10 cellular contexts compared by ENCODE assay signal in the genomic region with DNA sequence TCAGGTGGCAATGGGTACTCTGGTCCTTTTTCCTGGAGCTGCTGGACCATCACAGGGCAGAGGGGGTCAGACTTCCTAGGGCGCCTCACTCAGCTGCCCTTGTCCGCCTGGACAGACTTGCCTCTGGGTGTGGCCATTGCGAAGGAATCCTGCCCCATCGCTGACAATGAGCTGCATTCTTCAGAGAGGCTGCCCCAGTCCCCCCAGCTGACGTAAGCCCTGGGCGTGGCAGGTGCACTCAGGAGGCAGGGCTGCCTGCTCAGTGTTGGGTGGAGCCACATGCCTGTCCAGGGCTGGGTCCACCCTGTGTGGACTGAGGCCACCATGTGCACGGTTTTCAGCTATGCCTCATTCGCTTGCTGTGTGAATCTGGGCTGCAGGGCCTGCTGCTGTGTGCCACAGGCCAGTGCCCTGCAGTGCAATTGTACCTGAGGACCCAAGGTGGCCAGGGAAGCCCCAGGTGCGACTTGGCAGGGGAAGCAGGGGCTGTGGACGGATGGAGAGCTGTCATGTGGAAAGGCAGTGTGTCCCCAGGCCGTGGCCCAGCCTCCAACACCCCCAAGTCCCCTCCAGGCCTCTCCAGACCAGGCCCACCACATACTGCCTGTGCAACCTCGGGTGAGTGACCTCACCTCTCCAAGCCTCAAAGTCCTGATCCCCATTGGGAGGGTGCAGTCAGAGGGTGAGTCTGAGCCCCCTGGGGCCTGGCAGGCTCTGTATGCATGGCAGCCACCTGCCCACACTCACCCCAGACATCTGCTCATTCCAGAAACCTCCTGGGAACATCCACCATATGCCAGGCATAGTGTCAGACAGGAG. TPM values are rescaled to one million over a fixed set of nuclear protein-coding genes. Genes with fewer than 3 reads are reported as not detected.
DNase-seq lines count a peak whose midpoint lies in the region; ATAC-seq and TF ChIP-seq lines count a peak whose summit lies in the region.
"Had no signal": no experiment of that assay in that cellular context is flagged by ENCODE, and none has a peak within 500 bp of the region (broad histone marks: within the 10 kb centered on the region; RNA-seq: fewer than 3 reads in every experiment).

No MANE protein-coding gene starts in this region.

- BruUV-seq in Caco-2 (replicated peaks; lab: Mats Ljungman, UMichigan), result TSS peak; percentile 71

- peak overlapping the region; percentile 24 for H3K4me3 ChIP-seq in Caco-2 (ENCODE audit: low read depth, low read length)
- no peak overlapping the region for H3K4me3 ChIP-seq in epithelial cell of esophagus (ENCODE audit: low read length)
- no peak overlapping the region for H3K4me3 ChIP-seq in mucosa of rectum (ENCODE audit: low read length in 2 of 2)
- H3K4me3 ChIP-seq: gastrocnemius medialis had no signal

- H3K36me3 ChIP-seq in Caco-2 (ENCODE audit: control insufficient read depth, insufficient read depth, low read length) (no peaks in the 10 kb centered on the region), mucosa of rectum (ENCODE audit: control insufficient read depth in 2 of 2, insufficient read depth in 2 of 2, low read length in 2 of 2) (no peaks in the 10 kb centered on the region)
- H3K36me3 ChIP-seq: gastrocnemius medialis had no signal

- H3K4me1 ChIP-seq in Caco-2 (peaks cover 49% of the 10 kb centered on the region), mucosa of rectum (ENCODE audit: control insufficient read depth in 2 of 2, insufficient read depth in 2 of 2, low read length in 2 of 2) (peaks cover 21 to 28% of the 10 kb centered on the region in 2 donors)

- H3K27ac Mint-ChIP-seq in Caco-2 (ENCODE audit: unreplicated experiment), result peak overlapping the region; percentile 99
- H3K27ac Mint-ChIP-seq in activated CD8-positive, alpha-beta memory T cell treated with anti-CD3 and anti-CD28 coated beads, Interleukin-2, amount 10 ng/mL, durations not matched to agents 7 days and 5 days, result no peak overlapping the region

- POLR2A ChIA-PET in Caco-2 (lab: Charles Lee), result interaction anchor here (0.5 to 2.9 kb wide), 9 partner anchors 8 to 253 kb away, joined by 3 to 23 read pairs (median 6); a partner anchor contains a TSS

- peak in 1 of 2 experiments; percentile 46 for TF ChIP-seq CTCF in Caco-2 (IDR thresholded peaks at IDR 0.05; ENCODE audit: insufficient read depth in 1 of 2, low read depth in 1 of 2, low read length in 1 of 2, severe bottlenecking in 1 of 2, unreplicated experiment in 1 of 2)
- no peak for TF ChIP-seq CTCF in epithelial cell of esophagus (IDR thresholded peaks at IDR 0.05; ENCODE audit: insufficient read depth, low read depth, low read length, missing control alignments)

- peak overlapping the region; percentile 69 for H3K4me3 Mint-ChIP-seq in Caco-2 (ENCODE audit: unreplicated experiment)
- H3K4me3 Mint-ChIP-seq in activated CD8-positive, alpha-beta memory T cell treated with anti-CD3 and anti-CD28 coated beads, Interleukin-2, amount 10 ng/mL, durations not matched to agents 7 days and 5 days, result no peak overlapping the region

- no peaks in the 10 kb centered on the region for H3K27me3 Mint-ChIP-seq in Caco-2 (ENCODE audit: insufficient read depth, unreplicated experiment)
- no peaks in the 10 kb centered on the region for H3K27me3 Mint-ChIP-seq in activated CD8-positive, alpha-beta memory T cell treated with anti-CD3 and anti-CD28 coated beads, Interleukin-2, amount 10 ng/mL, durations not matched to agents 7 days and 5 days

- H3K27me3 ChIP-seq in Caco-2 (replicated peaks; ENCODE audit: control insufficient read depth, insufficient read depth, low read length), result no peaks in the 10 kb centered on the region
- no peaks in the 10 kb centered on the region for H3K27me3 ChIP-seq in mucosa of rectum (ENCODE audit: control insufficient read depth in 2 of 2, insufficient read depth in 2 of 2, low read length in 2 of 2)
- H3K27me3 ChIP-seq: gastrocnemius medialis had no signal

- CTCF ChIA-PET in Caco-2 (lab: Charles Lee), result interaction anchor here (0.6 to 2.8 kb wide), 13 partner anchors 9 to 444 kb away, joined by 3 to 29 read pairs (median 4); a partner anchor contains a TSS
- CTCF ChIA-PET in activated CD8-positive, alpha-beta memory T cell treated with anti-CD3 and anti-CD28 coated beads, Interleukin-2, amount 10 ng/mL, durations not matched to agents 7 days and 5 days (lab: Charles Lee), result no interaction called here

- peaks cover 10% of the 10 kb centered on the region for H3K36me3 Mint-ChIP-seq in Caco-2 (ENCODE audit: insufficient read depth, unreplicated experiment)
- no peaks in the 10 kb centered on the region for H3K36me3 Mint-ChIP-seq in activated CD8-positive, alpha-beta memory T cell treated with anti-CD3 and anti-CD28 coated beads, Interleukin-2, amount 10 ng/mL, durations not matched to agents 7 days and 5 days

- peak overlapping the region; percentile 66 to 84 for H3K27ac ChIP-seq in mucosa of rectum (ENCODE audit: low read depth in 2 of 2, low read length in 2 of 2)
- H3K27ac ChIP-seq: gastrocnemius medialis had no signal

- no peaks in the 10 kb centered on the region for H3K9me3 Mint-ChIP-seq in Caco-2 (ENCODE audit: unreplicated experiment)
- H3K9me3 Mint-ChIP-seq in activated CD8-positive, alpha-beta memory T cell treated with anti-CD3 and anti-CD28 coated beads, Interleukin-2, amount 10 ng/mL, durations not matched to agents 7 days and 5 days (ENCODE audit: low read depth), result no peaks in the 10 kb centered on the region

- intact Hi-C loops in Caco-2 (cut with micrococcal nuclease; ENCODE audit: unreplicated experiment), result loop anchor here (1.0 kb wide), 4 partner anchors 10 to 50 kb away; no protein-coding TSS in a partner anchor

- ATAC-seq in activated CD8-positive, alpha-beta memory T cell treated with anti-CD3 and anti-CD28 coated beads, Interleukin-2, amount 10 ng/mL, durations not matched to agents 7 days and 5 days, result no peak
- ATAC-seq: gastrocnemius medialis had no signal

- H3K9ac ChIP-seq in mucosa of rectum (ENCODE audit: low read depth in 1 of 2, low read length in 2 of 2), result peak overlapping the region; percentile 18 to 56

- no peaks in the 10 kb centered on the region for H3K9me3 ChIP-seq in Caco-2
- H3K9me3 ChIP-seq in mucosa of rectum (ENCODE audit: control insufficient read depth in 2 of 2, low read length in 2 of 2), result no peaks in the 10 kb centered on the region
- H3K9me3 ChIP-seq: gastrocnemius medialis had no signal

- peak; percentile 99 to 100 for DNase-seq in Caco-2
- peak; percentile 80 for DNase-seq in NCI-H748 (lab: John Stamatoyannopoulos, UW; ENCODE audit: unreplicated experiment)
- peak; percentile 99 for DNase-seq in epithelial cell of esophagus (ENCODE audit: low read depth)
- no peak for DNase-seq in activated CD8-positive, alpha-beta memory T cell treated with anti-CD3 and anti-CD28 coated beads, Interleukin-2, amount 10 ng/mL, durations not matched to agents 7 days and 5 days
- no peak for DNase-seq in amniotic stem cell (lab: John Stamatoyannopoulos, UW)
- no peak for DNase-seq in activated CD4-positive, alpha-beta T cell treated with anti-CD3 and anti-CD28 coated beads for 4 hours
- DNase-seq in stimulated activated naive CD4-positive, alpha-beta T cell (lab: John Stamatoyannopoulos, UW), result no peak
- DNase-seq: RPMI8226 had no signal

- peaks cover 53% of the 10 kb centered on the region for H3K4me1 Mint-ChIP-seq in Caco-2 (ENCODE audit: low read depth, unreplicated experiment)
- no peaks in the 10 kb centered on the region for H3K4me1 Mint-ChIP-seq in activated CD8-positive, alpha-beta memory T cell treated with anti-CD3 and anti-CD28 coated beads, Interleukin-2, amount 10 ng/mL, durations not matched to agents 7 days and 5 days

RNA-seq across cellular contexts. Expression of a gene that starts 14.0 kb away (rescaled TPM):
- total RNA-seq in Caco-2 (2022), result 284 and 311 TPM in 2 replicates
- 100 to 1,000 TPM; 206 to 209 TPM for total RNA-seq in activated CD8-positive, alpha-beta memory T cell treated with anti-CD3 and anti-CD28 coated beads, Interleukin-2, amount 10 ng/mL, durations not matched to agents 7 days and 5 days

RNA-seq across cellular contexts. Expression of a gene that starts 56.4 kb away (rescaled TPM):
- total RNA-seq in Caco-2 (2022), result not detected in 2 replicates
- total RNA-seq in activated CD8-positive, alpha-beta memory T cell treated with anti-CD3 and anti-CD28 coated beads, Interleukin-2, amount 10 ng/mL, durations not matched to agents 7 days and 5 days, result not detected
- total RNA-seq: gastrocnemius medialis had no signal

Comparison
In these comparisons a context has a peak if more than half of its experiments do, and no peak if none do; other contexts are left out.
1. DNase-seq: peak in Caco-2 (2 of 2), NCI-H748 (single experiment) and epithelial cell of esophagus (single experiment); none in activated CD8-positive, alpha-beta memory T cell treated with anti-CD3 and anti-CD28 coated beads, Interleukin-2, amount 10 ng/mL, durations not matched to agents 7 days and 5 days (single experiment), amniotic stem cell (single experiment), activated CD4-positive, alpha-beta T cell treated with anti-CD3 and anti-CD28 coated beads for 4 hours (0 of 2) and stimulated activated naive CD4-positive, alpha-beta T cell (0 of 6).